1 cellular context compared by ENCODE assay signal in the genomic region with DNA sequence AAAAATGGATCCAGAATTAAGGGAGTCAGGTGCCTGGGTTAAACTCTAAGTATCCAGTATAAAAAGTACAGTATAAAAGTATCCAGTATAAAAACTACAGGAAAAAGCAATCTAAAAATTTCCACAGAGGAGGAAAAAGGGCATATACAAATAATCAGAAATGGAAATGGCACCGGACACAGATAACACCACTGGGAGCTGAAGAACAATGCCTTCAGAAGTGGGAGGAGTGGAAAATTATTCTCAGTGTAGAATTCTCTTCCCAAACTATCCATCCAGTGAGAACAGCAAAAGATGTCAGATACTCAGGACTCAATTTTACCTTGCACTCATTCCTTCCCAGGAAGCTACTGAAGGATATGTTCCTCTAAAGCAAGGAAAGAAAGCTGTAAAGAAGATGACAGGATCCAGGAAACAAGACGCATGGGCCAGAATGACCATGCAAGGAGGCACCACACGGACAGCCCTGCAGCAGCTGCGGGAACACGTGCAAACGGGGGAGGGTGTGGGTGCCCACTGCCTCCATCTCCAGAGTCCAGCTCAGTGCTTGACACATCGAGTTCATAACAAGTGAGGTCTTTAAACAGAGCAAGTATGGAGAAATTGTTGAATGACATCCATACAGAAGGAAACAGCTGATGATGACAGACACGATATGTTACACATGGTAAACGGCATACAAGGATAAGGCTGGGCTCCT.
TF ChIP-seq lines count a peak whose summit lies in the region.

No MANE protein-coding gene starts in this region.

TF ChIP-seq in WTC11, 78 proteins besides CTCF, POLR2A, EP300 and RAD21 (continued from another document):
- TF ChIP-seq, protein P1, sequence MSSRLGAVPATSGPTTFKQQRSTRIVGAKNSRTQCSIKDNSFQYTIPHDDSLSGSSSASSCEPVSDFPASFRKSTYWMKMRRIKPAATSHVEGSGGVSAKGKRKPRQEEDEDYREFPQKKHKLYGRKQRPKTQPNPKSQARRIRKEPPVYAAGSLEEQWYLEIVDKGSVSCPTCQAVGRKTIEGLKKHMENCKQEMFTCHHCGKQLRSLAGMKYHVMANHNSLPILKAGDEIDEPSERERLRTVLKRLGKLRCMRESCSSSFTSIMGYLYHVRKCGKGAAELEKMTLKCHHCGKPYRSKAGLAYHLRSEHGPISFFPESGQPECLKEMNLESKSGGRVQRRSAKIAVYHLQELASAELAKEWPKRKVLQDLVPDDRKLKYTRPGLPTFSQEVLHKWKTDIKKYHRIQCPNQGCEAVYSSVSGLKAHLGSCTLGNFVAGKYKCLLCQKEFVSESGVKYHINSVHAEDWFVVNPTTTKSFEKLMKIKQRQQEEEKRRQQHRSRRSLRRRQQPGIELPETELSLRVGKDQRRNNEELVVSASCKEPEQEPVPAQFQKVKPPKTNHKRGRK (CRISPR knock-in tag; IDR thresholded peaks at IDR 0.05; ENCODE audit: borderline replicate concordance) = no peak
- TF ChIP-seq CREB1 (CRISPR knock-in tag; IDR thresholded peaks at IDR 0.05) = no peak
- TF ChIP-seq PREB (CRISPR knock-in tag; IDR thresholded peaks at IDR 0.05; ENCODE audit: borderline replicate concordance) = no peak
- no peak for TF ChIP-seq SMAD4 (CRISPR knock-in tag; IDR thresholded peaks at IDR 0.05)
